In the genomic region with DNA sequence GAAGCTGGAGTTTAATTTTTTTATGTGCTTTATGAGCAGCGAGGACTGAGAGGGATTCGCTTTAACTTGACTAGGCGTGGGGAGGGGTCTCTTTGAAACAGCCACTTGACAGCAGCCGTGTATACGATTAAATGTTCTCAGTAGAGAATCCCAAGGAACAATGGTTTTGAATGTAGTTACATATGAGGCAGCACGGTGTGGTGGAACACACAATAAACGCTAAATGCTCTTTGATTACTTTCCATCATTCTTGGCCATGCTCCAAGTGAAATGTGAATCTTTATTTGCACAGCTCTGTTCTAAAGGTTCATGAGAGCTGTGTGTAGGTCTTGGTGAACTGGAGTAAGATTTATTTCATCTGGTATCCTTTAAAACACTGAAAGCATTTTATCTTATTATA, we compare ENCODE assay signal across 11 cellular contexts.
DNase-seq lines count a peak whose midpoint lies in the region; ATAC-seq and TF ChIP-seq lines count a peak whose summit lies in the region.
"Had no signal": no experiment of that assay in that cellular context is flagged by ENCODE, and none has a peak within 500 bp of the region (broad histone marks: within the 10 kb centered on the region; RNA-seq: fewer than 3 reads in every experiment).

No MANE protein-coding gene starts in this region.

- ATAC-seq in activated naive CD8-positive, alpha-beta T cell treated with anti-CD3 and anti-CD28 coated beads, Interleukin-2, amount 50 U/mL, for 24 hours = no peak
- ATAC-seq in HG02884 (IDR thresholded peaks at IDR 0.05; ENCODE audit: unreplicated experiment) = no peak

- H3K4me1 ChIP-seq in tibial artery = peaks cover 0 to 77% (median 23%) of the 10 kb centered on the region in 4 donors

- H3K27ac Mint-ChIP-seq in activated naive CD8-positive, alpha-beta T cell = peak overlapping the region; percentile 51
- no peak overlapping the region for H3K27ac Mint-ChIP-seq in activated naive CD8-positive, alpha-beta T cell treated with anti-CD3 and anti-CD28 coated beads, Interleukin-2, amount 50 U/mL, for 24 hours

- no peaks in the 10 kb centered on the region for H3K36me3 Mint-ChIP-seq in activated naive CD8-positive, alpha-beta T cell
- H3K36me3 Mint-ChIP-seq in activated naive CD8-positive, alpha-beta T cell treated with anti-CD3 and anti-CD28 coated beads, Interleukin-2, amount 50 U/mL, for 24 hours (ENCODE audit: low read depth) = no peaks in the 10 kb centered on the region

- CTCF ChIA-PET in HEK293T (lab: Yijun Ruan, JAX) = no interaction called here

- no peaks in the 10 kb centered on the region for H3K36me3 ChIP-seq in tibial artery
- H3K36me3 ChIP-seq: upper lobe of right lung had no signal

- H3K27ac ChIP-seq in tibial artery = peak overlapping the region; percentile 64 to 76
- H3K27ac ChIP-seq: upper lobe of right lung had no signal

- no peaks in the 10 kb centered on the region for H3K27me3 ChIP-seq in tibial artery
- H3K27me3 ChIP-seq: upper lobe of right lung had no signal

- no peaks in the 10 kb centered on the region for H3K9me3 ChIP-seq in tibial artery
- H3K9me3 ChIP-seq: upper lobe of right lung had no signal

- intact Hi-C loops in tibial artery (cut with DNase I; ENCODE audit: low total_unique reads) = loop anchor here (10.0 kb wide), 1 partner anchor 90 kb away; no protein-coding TSS in a partner anchor

- POLR2A ChIA-PET in HEK293T (lab: Yijun Ruan, JAX) = no interaction called here

- TF ChIP-seq CTCF in epithelial cell of esophagus (IDR thresholded peaks at IDR 0.05; ENCODE audit: insufficient read depth, low read depth, low read length, missing control alignments) (no peak), tibial artery (IDR thresholded peaks at IDR 0.05) (no peak)

- no peaks in the 10 kb centered on the region for H3K27me3 Mint-ChIP-seq in activated naive CD8-positive, alpha-beta T cell
- H3K27me3 Mint-ChIP-seq in activated naive CD8-positive, alpha-beta T cell treated with anti-CD3 and anti-CD28 coated beads, Interleukin-2, amount 50 U/mL, for 24 hours = peaks cover 2% of the 10 kb centered on the region

- peaks cover 80% of the 10 kb centered on the region for H3K4me1 Mint-ChIP-seq in activated naive CD8-positive, alpha-beta T cell (ENCODE audit: low read depth)
- peaks cover 75% of the 10 kb centered on the region for H3K4me1 Mint-ChIP-seq in activated naive CD8-positive, alpha-beta T cell treated with anti-CD3 and anti-CD28 coated beads, Interleukin-2, amount 50 U/mL, for 24 hours

- peak overlapping the region; percentile 75 for H3K4me3 Mint-ChIP-seq in activated naive CD8-positive, alpha-beta T cell
- no peak overlapping the region for H3K4me3 Mint-ChIP-seq in activated naive CD8-positive, alpha-beta T cell treated with anti-CD3 and anti-CD28 coated beads, Interleukin-2, amount 50 U/mL, for 24 hours

- H3K9me3 Mint-ChIP-seq in activated naive CD8-positive, alpha-beta T cell (ENCODE audit: low read depth) = no peaks in the 10 kb centered on the region
- H3K9me3 Mint-ChIP-seq in activated naive CD8-positive, alpha-beta T cell treated with anti-CD3 and anti-CD28 coated beads, Interleukin-2, amount 50 U/mL, for 24 hours = no peaks in the 10 kb centered on the region

- H3K4me3 ChIP-seq in epithelial cell of esophagus (ENCODE audit: low read length) (no peak overlapping the region), tibial artery (no peak overlapping the region)
- H3K4me3 ChIP-seq: upper lobe of right lung had no signal

- DNase-seq in activated naive CD8-positive, alpha-beta T cell treated with anti-CD3 and anti-CD28 coated beads, Interleukin-2, amount 50 U/mL, for 24 hours = no peak
- DNase-seq in NCI-H2171 treated with DMSO at 0.1 percent for 48 hours (lab: John Stamatoyannopoulos, UW) (peak; percentile 37), epithelial cell of esophagus (ENCODE audit: low read depth) (peak; percentile 46), tibial artery (no peak), NAMALWA (ENCODE audit: low spot score) (no peak), HEK293T (ENCODE audit: extremely low spot score) (no peak)
- DNase-seq: mesendoderm, NCI-H524 treated with DMSO at 0.1 percent for 48 hours, upper lobe of right lung had no signal

TF ChIP-seq in HEK293T, 16 proteins besides CTCF, POLR2A, EP300 and RAD21:
- no peak for TF ChIP-seq LEF1 (IDR thresholded peaks at IDR 0.05; ENCODE audit: borderline replicate concordance)
- TF ChIP-seq BHLHE40 (IDR thresholded peaks at IDR 0.05; ENCODE audit: borderline replicate concordance) = no peak
- TF ChIP-seq SUZ12 (IDR thresholded peaks at IDR 0.05) = no peak
- TF ChIP-seq, protein P1, sequence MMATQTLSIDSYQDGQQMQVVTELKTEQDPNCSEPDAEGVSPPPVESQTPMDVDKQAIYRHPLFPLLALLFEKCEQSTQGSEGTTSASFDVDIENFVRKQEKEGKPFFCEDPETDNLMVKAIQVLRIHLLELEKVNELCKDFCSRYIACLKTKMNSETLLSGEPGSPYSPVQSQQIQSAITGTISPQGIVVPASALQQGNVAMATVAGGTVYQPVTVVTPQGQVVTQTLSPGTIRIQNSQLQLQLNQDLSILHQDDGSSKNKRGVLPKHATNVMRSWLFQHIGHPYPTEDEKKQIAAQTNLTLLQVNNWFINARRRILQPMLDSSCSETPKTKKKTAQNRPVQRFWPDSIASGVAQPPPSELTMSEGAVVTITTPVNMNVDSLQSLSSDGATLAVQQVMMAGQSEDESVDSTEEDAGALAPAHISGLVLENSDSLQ (IDR thresholded peaks at IDR 0.05) = no peak
- no peak for TF ChIP-seq TARDBP (IDR thresholded peaks at IDR 0.05)
- TF ChIP-seq FOXK2 (IDR thresholded peaks at IDR 0.05) = no peak
TF ChIP-seq in HEK293T: peak in this region for 0.

Comparison
In these comparisons a context has a peak if more than half of its experiments do, and no peak if none do; other contexts are left out.
1. DNase-seq: peak in NCI-H2171 treated with DMSO at 0.1 percent for 48 hours (single experiment) and epithelial cell of esophagus (single experiment); none in activated naive CD8-positive, alpha-beta T cell treated with anti-CD3 and anti-CD28 coated beads, Interleukin-2, amount 50 U/mL, for 24 hours (single experiment), tibial artery (0 of 2), NAMALWA (single experiment) and HEK293T (single experiment).